ENCODE assay signal across 9 cellular contexts in genomic region chr19:48171584-48172170, GRCh38. TPM values are rescaled to one million over a fixed set of nuclear protein-coding genes. Genes with fewer than 3 reads are reported as not detected.
DNase-seq lines count a peak whose midpoint lies in the region; ATAC-seq and TF ChIP-seq lines count a peak whose summit lies in the region.
"Had no signal": no experiment of that assay in that cellular context is flagged by ENCODE, and none has a peak within 500 bp of the region (broad histone marks: within the 10 kb centered on the region; RNA-seq: fewer than 3 reads in every experiment).

No MANE protein-coding gene starts in this region.

- H3K36me3 ChIP-seq in Caco-2 (ENCODE audit: control insufficient read depth, insufficient read depth, low read length) (peaks cover 4% of the 10 kb centered on the region; the same call in 1 of the 2 replicates), prostate gland (no peaks in the 10 kb centered on the region)

- no peak for TF ChIP-seq POLR2A in NB4 (IDR thresholded peaks at IDR 0.05; ENCODE audit: extremely low read depth, insufficient read length)
- TF ChIP-seq POLR2A in prostate gland (IDR thresholded peaks at IDR 0.05) = no peak

- intact Hi-C loops in Caco-2 (cut with micrococcal nuclease; ENCODE audit: unreplicated experiment) (loop anchor here (5.0 kb wide), 1 partner anchor 91 kb away; no protein-coding TSS in a partner anchor), prostate gland (cut with DNase I) (no loop called here)

- H3K27me3 ChIP-seq in Caco-2 (replicated peaks; ENCODE audit: control insufficient read depth, insufficient read depth, low read length) (no peaks in the 10 kb centered on the region), prostate gland (replicated peaks; ENCODE audit: insufficient read depth) (no peaks in the 10 kb centered on the region)
- H3K27me3 ChIP-seq: stomach had no signal

- H3K9me3 Mint-ChIP-seq in Caco-2 (ENCODE audit: unreplicated experiment) (no peaks in the 10 kb centered on the region), brain (no peaks in the 10 kb centered on the region)
- no peaks in the 10 kb centered on the region for H3K9me3 Mint-ChIP-seq in natural killer cell treated with Interleukin-12 subunit alpha and Interleukin-12 subunit beta and Interleukin-15 and Interleukin-18, amount 100 ng/mL, for 72 hours

- H3K27me3 Mint-ChIP-seq in Caco-2 (ENCODE audit: insufficient read depth, unreplicated experiment) = no peaks in the 10 kb centered on the region
- peaks cover 11% of the 10 kb centered on the region for H3K27me3 Mint-ChIP-seq in brain
- no peaks in the 10 kb centered on the region for H3K27me3 Mint-ChIP-seq in natural killer cell treated with Interleukin-12 subunit alpha and Interleukin-12 subunit beta and Interleukin-15 and Interleukin-18, amount 100 ng/mL, for 72 hours

- CTCF ChIA-PET in Caco-2 (lab: Charles Lee) = no interaction called here

- ATAC-seq in natural killer cell treated with Interleukin-12 subunit alpha and Interleukin-12 subunit beta and Interleukin-15 and Interleukin-18, amount 100 ng/mL, for 72 hours = no peak
- ATAC-seq in HG03280 (IDR thresholded peaks at IDR 0.05; ENCODE audit: unreplicated experiment) = no peak

- H3K27ac ChIP-seq in prostate gland = no peak overlapping the region

- H3K4me1 Mint-ChIP-seq in Caco-2 (ENCODE audit: low read depth, unreplicated experiment) (peaks cover 8% of the 10 kb centered on the region), brain (peaks cover 23% of the 10 kb centered on the region)
- peaks cover 23% of the 10 kb centered on the region in 2 donors for H3K4me1 Mint-ChIP-seq in natural killer cell treated with Interleukin-12 subunit alpha and Interleukin-12 subunit beta and Interleukin-15 and Interleukin-18, amount 100 ng/mL, for 72 hours (ENCODE audit: low read depth in 2 of 2)

- 83% methylated on average over 44 of the region's 45 CpGs for WGBS in prostate gland

- POLR2A ChIA-PET in Caco-2 (lab: Charles Lee) = interaction anchor here (1.1 to 2.9 kb wide), 2 partner anchors 32 to 192 kb away, joined by 4 to 32 read pairs; partner anchors contain the start of gene TMEM143

- H3K4me3 ChIP-seq in Caco-2 (ENCODE audit: low read depth, low read length) (peak overlapping the region; percentile 100), NB4 (ENCODE audit: low read depth, low read length) (peak overlapping the region; percentile 88), prostate gland (no peak overlapping the region)

- H3K27ac Mint-ChIP-seq in Caco-2 (ENCODE audit: unreplicated experiment) (peak overlapping the region; percentile 87), brain (peak overlapping the region; percentile 91 to 99 (median 96))
- peak overlapping the region; percentile 96 to 97 for H3K27ac Mint-ChIP-seq in natural killer cell treated with Interleukin-12 subunit alpha and Interleukin-12 subunit beta and Interleukin-15 and Interleukin-18, amount 100 ng/mL, for 72 hours

- DNase-seq in Caco-2 = no peak
- no peak for DNase-seq in NB4 (ENCODE audit: low read depth)
- DNase-seq in natural killer cell treated with Interleukin-12 subunit alpha and Interleukin-12 subunit beta and Interleukin-15 and Interleukin-18, amount 100 ng/mL, for 72 hours (ENCODE audit: low spot score) = no peak
- DNase-seq in NCI-H510A treated with DMSO at 0.1 percent for 48 hours (lab: John Stamatoyannopoulos, UW) = no peak
- no peak for DNase-seq in prostate gland (ENCODE audit: low spot score)
- no peak for DNase-seq in cerebellar nuclear complex (lab: John Stamatoyannopoulos, UW)
- DNase-seq: stomach had no signal

- H3K4me1 ChIP-seq in Caco-2 = no peaks in the 10 kb centered on the region
- H3K4me1 ChIP-seq in prostate gland (replicated peaks) = peaks cover 3% of the 10 kb centered on the region

- peaks cover 21% of the 10 kb centered on the region for H3K36me3 Mint-ChIP-seq in Caco-2 (ENCODE audit: insufficient read depth, unreplicated experiment)
- peaks cover 41% of the 10 kb centered on the region for H3K36me3 Mint-ChIP-seq in brain
- peaks cover 12% of the 10 kb centered on the region for H3K36me3 Mint-ChIP-seq in natural killer cell treated with Interleukin-12 subunit alpha and Interleukin-12 subunit beta and Interleukin-15 and Interleukin-18, amount 100 ng/mL, for 72 hours

- H3K9me3 ChIP-seq in Caco-2 (no peaks in the 10 kb centered on the region), prostate gland (no peaks in the 10 kb centered on the region)
- H3K9me3 ChIP-seq: stomach had no signal

- H3K4me3 Mint-ChIP-seq in Caco-2 (ENCODE audit: unreplicated experiment) (peak overlapping the region; percentile 77), brain (peak overlapping the region; percentile 87 to 99 (median 96))
- H3K4me3 Mint-ChIP-seq in natural killer cell treated with Interleukin-12 subunit alpha and Interleukin-12 subunit beta and Interleukin-15 and Interleukin-18, amount 100 ng/mL, for 72 hours = peak overlapping the region; percentile 97

- TF ChIP-seq CTCF in Caco-2 (IDR thresholded peaks at IDR 0.05; ENCODE audit: insufficient read depth in 1 of 2, low read depth in 1 of 2, low read length in 1 of 2, severe bottlenecking in 1 of 2, unreplicated experiment in 1 of 2) (no peak), NB4 (IDR thresholded peaks at IDR 0.05; ENCODE audit: low read depth, low read length) (no peak), brain (conservative IDR thresholded peaks at IDR 0.05) (no peak), prostate gland (IDR thresholded peaks at IDR 0.05) (no peak)

- no TSS peak for BruUV-seq in Caco-2 (replicated peaks; lab: Mats Ljungman, UMichigan)

RNA-seq across cellular contexts. Expression of gene ZSWIM9, which starts 1.2 kb away (rescaled TPM):
- total RNA-seq in Caco-2 (2022) (4.9 and 6.6 TPM in 2 replicates), prostate gland (1 to 10 TPM; 4.1 to 7.2 TPM)
- polyA plus RNA-seq in brain (ENCODE audit: insufficient read depth, low read depth, low replicate concordance) = 12.5 TPM
- total RNA-seq in natural killer cell treated with Interleukin-12 subunit alpha and Interleukin-12 subunit beta and Interleukin-15 and Interleukin-18, amount 100 ng/mL, for 72 hours = 10 to 100 TPM in 1 of 2 donors, 1 to 10 TPM in 1; 6.2 to 16.8 TPM

RNA-seq across cellular contexts. Expression of gene LIG1, which starts 1.5 kb away (rescaled TPM):
- 78.7 and 88.2 TPM in 2 replicates for total RNA-seq in Caco-2 (2022)
- polyA plus RNA-seq in brain (ENCODE audit: insufficient read depth, low read depth, low replicate concordance) = 38.7 TPM
- total RNA-seq in natural killer cell treated with Interleukin-12 subunit alpha and Interleukin-12 subunit beta and Interleukin-15 and Interleukin-18, amount 100 ng/mL, for 72 hours = 100 to 1,000 TPM in 1 of 2 donors, 10 to 100 TPM in 1; 65.8 to 172 TPM
- 10 to 100 TPM; 30.6 to 58.7 TPM for total RNA-seq in prostate gland

Comparison
In these comparisons a context has a peak if more than half of its experiments do, and no peak if none do; other contexts are left out.
1. H3K4me3 ChIP-seq: peak in Caco-2 (single experiment) and NB4 (single experiment); none in prostate gland (0 of 2).
2. Peak in every context shown above with its lines, with median percentiles within 50 percentile points of each other: H3K27ac Mint-ChIP-seq and H3K4me3 Mint-ChIP-seq.